ENCODE assay signal across 9 cellular contexts in the genomic region with DNA sequence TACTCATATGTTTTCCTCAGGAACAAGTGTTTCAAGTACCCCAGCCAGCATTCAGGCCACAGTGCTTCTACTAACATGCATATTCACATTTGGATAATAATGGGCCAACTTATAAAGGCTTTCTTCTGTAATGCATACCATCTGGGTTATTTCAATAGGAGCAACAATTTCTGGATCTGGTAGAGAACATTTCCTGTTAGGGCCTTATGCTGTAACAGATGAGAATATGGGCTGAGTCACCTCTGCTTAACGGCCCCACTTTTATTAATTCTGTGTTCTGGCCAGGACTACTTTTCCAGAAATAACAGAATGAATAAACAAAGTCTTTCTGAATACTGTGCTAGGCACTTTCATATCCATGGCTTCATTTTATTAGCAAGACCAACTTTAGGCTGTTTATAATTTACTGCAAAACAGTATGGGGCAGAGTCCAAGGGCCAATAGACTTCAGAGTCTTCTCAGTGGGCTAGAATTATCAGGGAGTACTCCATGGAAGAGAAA. TPM values are rescaled to one million over a fixed set of nuclear protein-coding genes. Genes with fewer than 3 reads are reported as not detected.
DNase-seq lines count a peak whose midpoint lies in the region; TF ChIP-seq lines count a peak whose summit lies in the region.
"Had no signal": no experiment of that assay in that cellular context is flagged by ENCODE, and none has a peak within 500 bp of the region (broad histone marks: within the 10 kb centered on the region; RNA-seq: fewer than 3 reads in every experiment).

No MANE protein-coding gene starts in this region.

- no peak overlapping the region for H3K4me3 Mint-ChIP-seq in activated CD4-positive, alpha-beta T cell treated with anti-CD3 and anti-CD28 coated beads, Interleukin-2, amount 10 ng/mL, durations not matched to agents 7 days and 5 days
- H3K4me3 Mint-ChIP-seq: memory B cell had no signal

- peaks cover 11% of the 10 kb centered on the region for H3K27me3 Mint-ChIP-seq in activated CD4-positive, alpha-beta T cell treated with anti-CD3 and anti-CD28 coated beads, Interleukin-2, amount 10 ng/mL, durations not matched to agents 7 days and 5 days

- CTCF ChIA-PET in RWPE1 (lab: Yijun Ruan, JAX), result no interaction called here
- CTCF ChIA-PET in activated CD4-positive, alpha-beta T cell treated with anti-CD3 and anti-CD28 coated beads, Interleukin-2, amount 10 ng/mL, durations not matched to agents 7 days and 5 days (lab: Charles Lee), result interaction anchor here (1.2 kb wide), 1 partner anchor 24 kb away, joined by 4 read pairs; no protein-coding TSS in a partner anchor

- H3K9me3 Mint-ChIP-seq in activated CD4-positive, alpha-beta T cell treated with anti-CD3 and anti-CD28 coated beads, Interleukin-2, amount 10 ng/mL, durations not matched to agents 7 days and 5 days, result peaks cover 5% of the 10 kb centered on the region
- H3K9me3 Mint-ChIP-seq: memory B cell had no signal

- TF ChIP-seq CTCF in RWPE1 (conservative IDR thresholded peaks at IDR 0.05; ENCODE audit: low read depth) (no peak), fibroblast of the aortic adventitia (IDR thresholded peaks at IDR 0.05; ENCODE audit: insufficient read depth, low read length) (no peak)

- POLR2A ChIA-PET in RWPE1 (lab: Yijun Ruan, JAX; ENCODE audit: low non-redundant PET), result no interaction called here
- POLR2A ChIA-PET in activated CD4-positive, alpha-beta T cell treated with anti-CD3 and anti-CD28 coated beads, Interleukin-2, amount 10 ng/mL, durations not matched to agents 7 days and 5 days (lab: Charles Lee), result no interaction called here

- no peak overlapping the region for H3K27ac ChIP-seq in RWPE1

- peak; percentile 71 for DNase-seq in GM03348 (ENCODE audit: low spot score)
- DNase-seq in RWPE1 (ENCODE audit: low spot score), result peak; percentile 36
- DNase-seq in fibroblast of the aortic adventitia (ENCODE audit: low read depth), result peak; percentile 96
- peak; percentile 82 for DNase-seq in skeletal muscle cell (ENCODE audit: low read depth)
- DNase-seq in head of caudate nucleus, result no peak
- DNase-seq in GDM1 (lab: John Stamatoyannopoulos, UW), result no peak
- no peak for DNase-seq in NCI-H526 treated with DMSO at 0.1 percent for 48 hours (lab: John Stamatoyannopoulos, UW)
- no peak for DNase-seq in activated CD4-positive, alpha-beta T cell treated with anti-CD3 and anti-CD28 coated beads, Interleukin-2, amount 10 ng/mL, durations not matched to agents 7 days and 5 days

- no peaks in the 10 kb centered on the region for H3K36me3 Mint-ChIP-seq in activated CD4-positive, alpha-beta T cell treated with anti-CD3 and anti-CD28 coated beads, Interleukin-2, amount 10 ng/mL, durations not matched to agents 7 days and 5 days (ENCODE audit: low read depth)
- H3K36me3 Mint-ChIP-seq: memory B cell had no signal

- H3K4me3 ChIP-seq in fibroblast of the aortic adventitia (ENCODE audit: low read depth, low read length) (no peak overlapping the region), skeletal muscle cell (ENCODE audit: low read depth, low read length) (peak overlapping the region; percentile 3)

- H3K27ac Mint-ChIP-seq in activated CD4-positive, alpha-beta T cell treated with anti-CD3 and anti-CD28 coated beads, Interleukin-2, amount 10 ng/mL, durations not matched to agents 7 days and 5 days, result no peak overlapping the region
- H3K27ac Mint-ChIP-seq: memory B cell had no signal

- intact Hi-C loops in head of caudate nucleus (cut with DNase I), result no loop called here

- peaks cover 15% of the 10 kb centered on the region for H3K4me1 Mint-ChIP-seq in activated CD4-positive, alpha-beta T cell treated with anti-CD3 and anti-CD28 coated beads, Interleukin-2, amount 10 ng/mL, durations not matched to agents 7 days and 5 days

RNA-seq across cellular contexts. Expression of a gene that starts 7.9 kb away (rescaled TPM):
- 34.9 and 40.3 TPM in 2 replicates for total RNA-seq in fibroblast of the aortic adventitia (ENCODE audit: low replicate concordance)
- 10 to 100 TPM; 19.1 to 19.9 TPM for total RNA-seq in activated CD4-positive, alpha-beta T cell treated with anti-CD3 and anti-CD28 coated beads, Interleukin-2, amount 10 ng/mL, durations not matched to agents 7 days and 5 days

Comparison
In these comparisons a context has a peak if more than half of its experiments do, and no peak if none do; other contexts are left out.
1. DNase-seq: peak in GM03348 (single experiment), RWPE1 (single experiment), fibroblast of the aortic adventitia (single experiment) and skeletal muscle cell (single experiment); none in head of caudate nucleus (0 of 42), GDM1 (single experiment), NCI-H526 treated with DMSO at 0.1 percent for 48 hours (single experiment) and activated CD4-positive, alpha-beta T cell treated with anti-CD3 and anti-CD28 coated beads, Interleukin-2, amount 10 ng/mL, durations not matched to agents 7 days and 5 days (single experiment).